ENCODE assay signal across 18 cellular contexts in genomic region chr1:211148371-211148770, GRCh38. TPM values are rescaled to one million over a fixed set of nuclear protein-coding genes. Genes with fewer than 3 reads are reported as not detected.
"Had no signal": no experiment of that assay in that cellular context is flagged by ENCODE, and none has a peak within 500 bp of the region (broad histone marks: within the 10 kb centered on the region; RNA-seq: fewer than 3 reads in every experiment).

No MANE protein-coding gene starts in this region.

- H3K9me3 ChIP-seq: body of pancreas, upper lobe of right lung had no signal

- H3K27ac Mint-ChIP-seq: activated B cell treated with CpG ODN at 0.5 μM for 24 hours; activated CD4-positive, alpha-beta memory T cell treated with anti-CD3 and anti-CD28 coated beads for 36 hours; activated naive CD8-positive, alpha-beta T cell; nephron progenitor cell had no signal

- H3K27me3 ChIP-seq: body of pancreas, dorsolateral prefrontal cortex, foreskin keratinocyte had no signal

- H3K9me3 Mint-ChIP-seq: activated B cell treated with CpG ODN at 0.5 μM for 24 hours; activated CD4-positive, alpha-beta memory T cell treated with anti-CD3 and anti-CD28 coated beads for 36 hours had no signal

- H3K4me1 Mint-ChIP-seq: activated B cell treated with CpG ODN at 0.5 μM for 24 hours had no signal

- H3K27ac ChIP-seq: body of pancreas, dorsolateral prefrontal cortex, foreskin keratinocyte, upper lobe of right lung had no signal

- H3K4me1 ChIP-seq: body of pancreas, foreskin keratinocyte, upper lobe of right lung had no signal

- H3K36me3 ChIP-seq: upper lobe of right lung had no signal

- FAIRE-seq: colon had no signal

- H3K4me3 Mint-ChIP-seq: activated B cell treated with CpG ODN at 0.5 μM for 24 hours; activated CD4-positive, alpha-beta memory T cell treated with anti-CD3 and anti-CD28 coated beads for 36 hours; activated naive CD8-positive, alpha-beta T cell; nephron progenitor cell had no signal

- H3K4me3 ChIP-seq: body of pancreas, dorsolateral prefrontal cortex, upper lobe of right lung had no signal

- ATAC-seq: body of pancreas, foreskin keratinocyte, left ventricle myocardium superior, upper lobe of right lung had no signal

- DNase-seq: activated B cell treated with CpG ODN at 0.5 μM for 24 hours; activated CD4-positive, alpha-beta memory T cell treated with anti-CD3 and anti-CD28 coated beads for 36 hours; activated CD4-positive, alpha-beta T cell treated with anti-CD3 and anti-CD28 coated beads for 4 hours; amniotic stem cell; body of pancreas; caudate nucleus; dorsolateral prefrontal cortex; foreskin keratinocyte; hypothalamus; left ventricle myocardium superior; nephron progenitor cell; occipital lobe; posterior cingulate gyrus; stimulated activated CD8-positive, alpha-beta memory T cell treated with anti-CD3 and anti-CD28 coated beads, Interleukin-4, amount 100 ng/mL, for 48 hours; stimulated activated naive CD4-positive, alpha-beta T cell; upper lobe of right lung had no signal

- H3K36me3 Mint-ChIP-seq: activated CD4-positive, alpha-beta memory T cell treated with anti-CD3 and anti-CD28 coated beads for 36 hours; activated naive CD8-positive, alpha-beta T cell had no signal

RNA-seq across cellular contexts. Expression of gene KCNH1, which starts 14.4 kb away (rescaled TPM):
- total RNA-seq: activated B cell treated with CpG ODN at 0.5 μM for 24 hours; activated CD4-positive, alpha-beta memory T cell treated with anti-CD3 and anti-CD28 coated beads for 36 hours; foreskin keratinocyte; left ventricle myocardium superior; upper lobe of right lung had no signal
- polyA plus RNA-seq: foreskin keratinocyte had no signal
